Comparison of ENCODE assay signal across 15 cellular contexts in genomic region chr3:97954193-97954827, GRCh38.
A peak's percentile ranks its signal among the peaks of the same experiment; 100 is the strongest.
DNase-seq lines count a peak whose midpoint lies in the region; ATAC-seq lines count a peak whose summit lies in the region.
"Had no signal": no experiment of that assay in that cellular context is flagged by ENCODE, and none has a peak within 500 bp of the region (broad histone marks: within the 10 kb centered on the region; RNA-seq: fewer than 3 reads in every experiment).

No MANE protein-coding gene starts in this region.

- no peaks in the 10 kb centered on the region for H3K9me3 Mint-ChIP-seq in stimulated activated effector memory CD8-positive, alpha-beta T cell treated with anti-CD3 and anti-CD28 coated beads, Interleukin-12 subunit alpha, Interleukin-12 subunit beta, amount 100 ng/mL, for 72 hours
- H3K9me3 Mint-ChIP-seq: activated naive CD8-positive, alpha-beta T cell treated with anti-CD3 and anti-CD28 coated beads for 36 hours; effector memory CD8-positive, alpha-beta T cell; naive B cell had no signal

- peaks cover 88% of the 10 kb centered on the region for H3K36me3 Mint-ChIP-seq in stimulated activated effector memory CD8-positive, alpha-beta T cell treated with anti-CD3 and anti-CD28 coated beads, Interleukin-12 subunit alpha, Interleukin-12 subunit beta, amount 100 ng/mL, for 72 hours

- DNase-seq in MV-4-11 (lab: John Stamatoyannopoulos, UW) (peak; percentile 86), epidermal melanocyte (ENCODE audit: insufficient read length, low spot score) (no peak), amniotic stem cell (lab: John Stamatoyannopoulos, UW) (no peak), NCI-H2227 treated with DMSO at 0.1 percent for 48 hours (lab: John Stamatoyannopoulos, UW) (no peak)
- DNase-seq in stimulated activated effector memory CD8-positive, alpha-beta T cell treated with anti-CD3 and anti-CD28 coated beads, Interleukin-12 subunit alpha, Interleukin-12 subunit beta, amount 100 ng/mL, for 72 hours (ENCODE audit: low spot score in 2 of 2): no peak
- DNase-seq: activated naive CD8-positive, alpha-beta T cell treated with anti-CD3 and anti-CD28 coated beads for 36 hours; effector memory CD8-positive, alpha-beta T cell; Kasumi-1; left ventricle myocardium inferior; naive B cell; NCI-H1694; NCI-H524; T-helper 17 cell had no signal

- H3K4me3 Mint-ChIP-seq in stimulated activated effector memory CD8-positive, alpha-beta T cell treated with anti-CD3 and anti-CD28 coated beads, Interleukin-12 subunit alpha, Interleukin-12 subunit beta, amount 100 ng/mL, for 72 hours: no peak overlapping the region
- H3K4me3 Mint-ChIP-seq: activated naive CD8-positive, alpha-beta T cell treated with anti-CD3 and anti-CD28 coated beads for 36 hours; effector memory CD8-positive, alpha-beta T cell; T-helper 17 cell had no signal

- H3K4me1 Mint-ChIP-seq in stimulated activated effector memory CD8-positive, alpha-beta T cell treated with anti-CD3 and anti-CD28 coated beads, Interleukin-12 subunit alpha, Interleukin-12 subunit beta, amount 100 ng/mL, for 72 hours: no peaks in the 10 kb centered on the region
- H3K4me1 Mint-ChIP-seq: activated naive CD8-positive, alpha-beta T cell treated with anti-CD3 and anti-CD28 coated beads for 36 hours; T-helper 17 cell had no signal

- H3K27ac Mint-ChIP-seq in stimulated activated effector memory CD8-positive, alpha-beta T cell treated with anti-CD3 and anti-CD28 coated beads, Interleukin-12 subunit alpha, Interleukin-12 subunit beta, amount 100 ng/mL, for 72 hours: peak overlapping the region; percentile 15
- H3K27ac Mint-ChIP-seq: activated naive CD8-positive, alpha-beta T cell treated with anti-CD3 and anti-CD28 coated beads for 36 hours; effector memory CD8-positive, alpha-beta T cell had no signal

- peak; percentile 72 for ATAC-seq in GM19372 (IDR thresholded peaks at IDR 0.05; ENCODE audit: low read depth, unreplicated experiment)
- peak; percentile 62 for ATAC-seq in HG02642 (IDR thresholded peaks at IDR 0.05; ENCODE audit: poor library complexity, unreplicated experiment)
- no peak for ATAC-seq in stimulated activated effector memory CD8-positive, alpha-beta T cell treated with anti-CD3 and anti-CD28 coated beads, Interleukin-12 subunit alpha, Interleukin-12 subunit beta, amount 100 ng/mL, for 72 hours
- ATAC-seq: effector memory CD8-positive, alpha-beta T cell; T-helper 17 cell had no signal
